In the genomic region with DNA sequence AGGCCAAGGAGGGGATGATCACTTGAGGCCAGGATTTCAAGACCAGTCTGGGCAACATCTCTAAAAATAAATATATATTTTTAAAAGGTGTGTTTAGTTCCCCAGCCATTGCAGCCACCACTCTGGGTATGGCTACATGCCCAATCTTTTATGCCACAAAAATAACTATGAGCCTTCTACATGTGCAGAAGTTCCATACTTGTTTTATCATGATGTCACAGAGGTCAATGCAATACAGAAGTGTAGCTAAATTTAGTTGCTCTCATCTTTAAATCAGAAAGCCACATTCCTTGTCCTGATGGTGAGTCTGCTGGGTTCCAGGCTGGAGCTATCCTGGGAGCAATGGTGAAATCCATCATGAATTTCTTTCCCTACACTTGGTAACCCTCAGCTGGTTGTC, we compare ENCODE assay signal across 22 cellular contexts.
"Had no signal": no experiment of that assay in that cellular context is flagged by ENCODE, and none has a peak within 500 bp of the region (broad histone marks: within the 10 kb centered on the region; RNA-seq: fewer than 3 reads in every experiment).

No MANE protein-coding gene starts in this region.

- H3K36me3 ChIP-seq: left lung, suprapubic skin, thyroid gland had no signal

- H3K4me3 ChIP-seq: dorsolateral prefrontal cortex, left lung, lung, smooth muscle cell, suprapubic skin, thyroid gland had no signal

- ATAC-seq: esophagus mucosa; left lung; naive thymus-derived CD4-positive, alpha-beta T cell; stimulated activated effector memory CD8-positive, alpha-beta T cell treated with anti-CD3 and anti-CD28 coated beads, Interleukin-12 subunit alpha, Interleukin-12 subunit beta, amount 100 ng/mL, for 72 hours; stimulated activated naive CD8-positive, alpha-beta T cell treated with anti-CD3 and anti-CD28 coated beads, Interleukin-15, Interleukin-2, amounts not matched to agents 100 U/mL and 50 U/mL, for 24 hours had no signal

- H3K27ac ChIP-seq: dorsolateral prefrontal cortex, left lung, suprapubic skin, thyroid gland had no signal

- H3K4me2 ChIP-seq: smooth muscle cell had no signal

- DNase-seq: cortex of kidney; dorsolateral prefrontal cortex; effector memory CD4-positive, alpha-beta T cell; islet precursor cell; left lung; mesenchymal stem cell; midbrain; naive thymus-derived CD4-positive, alpha-beta T cell; nephron progenitor cell; posterior cingulate gyrus; stimulated activated CD4-positive, alpha-beta T cell treated with anti-CD3 and anti-CD28 coated beads, Interleukin-4, amount 100 ng/mL, for 1 hour; stimulated activated CD8-positive, alpha-beta memory T cell treated with anti-CD3 and anti-CD28 coated beads, Interleukin-4, amount 100 ng/mL, for 48 hours; stimulated activated naive CD8-positive, alpha-beta T cell treated with anti-CD3 and anti-CD28 coated beads, Interleukin-15, Interleukin-2, amounts not matched to agents 100 U/mL and 50 U/mL, for 24 hours; thyroid gland had no signal

- H3K4me1 ChIP-seq: left lung, suprapubic skin, thyroid gland had no signal

- H3K27me3 ChIP-seq: dorsolateral prefrontal cortex, left lung, suprapubic skin, thyroid gland had no signal

- H3K9me3 ChIP-seq: left lung, thyroid gland had no signal

- FAIRE-seq: endometrium, frontal cortex, urothelium cell line had no signal
